8 cellular contexts compared by ENCODE assay signal in the genomic region with DNA sequence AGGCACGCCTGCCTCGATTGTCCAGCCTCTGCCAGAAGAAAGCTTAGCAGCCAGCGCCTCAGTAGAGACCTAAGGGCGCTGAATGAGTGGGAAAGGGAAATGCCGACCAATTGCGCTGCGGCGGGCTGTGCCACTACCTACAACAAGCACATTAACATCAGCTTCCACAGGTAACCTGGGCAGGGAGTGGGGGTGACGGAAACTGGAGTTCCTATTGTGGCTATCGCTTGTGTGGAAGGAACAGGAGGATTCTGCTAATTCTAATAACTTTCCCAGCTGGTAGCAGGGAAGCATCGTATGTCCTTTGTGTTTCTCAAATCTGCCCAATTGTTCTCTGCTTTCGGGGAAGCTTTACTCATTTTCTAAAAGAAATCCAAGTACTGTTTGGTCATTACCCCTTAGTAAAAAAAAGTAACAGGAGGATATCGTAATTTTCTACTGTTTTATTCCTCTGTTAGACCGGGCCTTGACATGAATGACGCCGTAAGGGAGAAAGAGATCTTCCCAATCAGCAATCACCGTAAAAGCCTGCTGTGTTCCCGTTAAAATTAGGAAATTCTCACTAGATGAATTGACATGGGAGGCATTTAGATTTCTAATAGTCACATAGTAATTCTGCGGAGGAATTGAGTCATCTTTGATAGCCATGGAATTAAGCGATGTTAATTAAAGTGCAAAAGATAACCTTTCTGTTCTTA. TPM values are rescaled to one million over a fixed set of nuclear protein-coding genes. Genes with fewer than 3 reads are reported as not detected.
DNase-seq lines count a peak whose midpoint lies in the region; ATAC-seq and TF ChIP-seq lines count a peak whose summit lies in the region.

No MANE protein-coding gene starts in this region.

- H3K18ac ChIP-seq in neuronal stem cell (ENCODE audit: low read length) = peak overlapping the region; percentile 94

- H2AK5ac ChIP-seq in neuronal stem cell (ENCODE audit: low read depth, low read length) = no peak overlapping the region

- H2BK15ac ChIP-seq in neuronal stem cell (ENCODE audit: low read length) = no peak overlapping the region

- peak overlapping the region; percentile 93 for H2AFZ ChIP-seq in neuronal stem cell (ENCODE audit: low read length)

- no peak overlapping the region for H3K23ac ChIP-seq in neuronal stem cell (ENCODE audit: low read depth, low read length, poor library complexity)

- POLR2A ChIA-PET in RWPE1 (lab: Yijun Ruan, JAX; ENCODE audit: low non-redundant PET) = interaction anchor here (0.6 to 1.8 kb wide), 3 partner anchors 20 to 83 kb away, joined by 3 to 19 read pairs (median 4); a partner anchor contains a TSS

- ATAC-seq in HG03025 (IDR thresholded peaks at IDR 0.05; ENCODE audit: low FRiP score, unreplicated experiment) = no peak

- no peak overlapping the region for H4K91ac ChIP-seq in neuronal stem cell (ENCODE audit: low read depth, low read length, poor library complexity)

- WGBS in esophagus, 2 donors = 0% methylated on average over 20 of the region's 20 CpGs
- WGBS in neuronal stem cell (ENCODE audit: extremely low coverage in 2 of 2, insufficient read length in 2 of 2, insufficient replicate concordance in 1 of 2), 2 donors = no CpG with 5 or more reads among the region's 20 CpGs

- no peaks in the 10 kb centered on the region for H3K9me3 ChIP-seq in esophagus (ENCODE audit: control insufficient read depth in 2 of 2, insufficient read depth in 1 of 2, low read depth in 1 of 2, low read length in 1 of 2)
- H3K9me3 ChIP-seq in neuronal stem cell (replicated peaks in 1 of 2; ENCODE audit: control insufficient read depth in 2 of 2, insufficient read depth in 1 of 2, low read depth in 1 of 2, low read length in 2 of 2) = no peaks in the 10 kb centered on the region

- H4K8ac ChIP-seq in neuronal stem cell (ENCODE audit: low read depth, low read length) = no peak overlapping the region

- CTCF ChIA-PET in RWPE1 (lab: Yijun Ruan, JAX) = interaction anchor here (0.8 to 2.9 kb wide), 2 partner anchors 24 to 82 kb away, joined by 4 to 15 read pairs; no protein-coding TSS in a partner anchor

- no peak for TF ChIP-seq CTCF in HFF-Myc (IDR thresholded peaks at IDR 0.05; ENCODE audit: low read depth, low read length, missing control alignments)
- TF ChIP-seq CTCF in RWPE1 (conservative IDR thresholded peaks at IDR 0.05; ENCODE audit: low read depth) = no peak

- peak overlapping the region; percentile 35 for H3K4me2 ChIP-seq in neuronal stem cell (ENCODE audit: insufficient read depth, low read length, poor library complexity, severe bottlenecking)

- H3K27ac ChIP-seq in RWPE1 (peak overlapping the region; percentile 97), esophagus (ENCODE audit: low read depth in 2 of 2, low read length in 1 of 2) (peak overlapping the region; percentile 98 to 99), neuronal stem cell (replicated peaks; ENCODE audit: low read length) (peak overlapping the region; percentile 95)

- peak overlapping the region; percentile 85 for H3K9ac ChIP-seq in neuronal stem cell (ENCODE audit: low read depth, low read length, poor library complexity)

- no peak overlapping the region for H2BK12ac ChIP-seq in neuronal stem cell (ENCODE audit: low read length)

- no peaks in the 10 kb centered on the region for H3K4me1 ChIP-seq in esophagus (ENCODE audit: control insufficient read depth in 2 of 2, insufficient read depth in 2 of 2, low read length in 1 of 2)
- peaks cover 0 to 2% of the 10 kb centered on the region in 2 donors for H3K4me1 ChIP-seq in neuronal stem cell (ENCODE audit: control insufficient read depth in 2 of 2, insufficient read depth in 1 of 2, low read depth in 1 of 2, low read length in 2 of 2)

- H3K14ac ChIP-seq in neuronal stem cell (ENCODE audit: low read length) = no peak overlapping the region

- DNase-seq in NCI-H345 treated with DMSO at 0.1 percent for 48 hours (lab: John Stamatoyannopoulos, UW; ENCODE audit: unreplicated experiment) (peak; percentile 62), NCI-H345 (lab: John Stamatoyannopoulos, UW) (no peak), HFF-Myc (ENCODE audit: extremely low read depth, low read depth) (no peak), RWPE1 (ENCODE audit: low spot score) (no peak), neuronal stem cell (ENCODE audit: low spot score) (no peak), AG08395 (ENCODE audit: low spot score) (no peak)

- peak overlapping the region; percentile 84 for H3K4ac ChIP-seq in neuronal stem cell (ENCODE audit: low read length)

- H3K27me3 ChIP-seq in esophagus (ENCODE audit: control insufficient read depth in 1 of 2, insufficient read depth in 2 of 2, low read length in 2 of 2) (no peaks in the 10 kb centered on the region), neuronal stem cell (ENCODE audit: control insufficient read depth in 3 of 3, insufficient read depth in 3 of 3, low read depth in 1 of 3, low read length in 3 of 3) (no peaks in the 10 kb centered on the region)

- no peaks in the 10 kb centered on the region for H3K36me3 ChIP-seq in esophagus (ENCODE audit: control insufficient read depth in 2 of 2, insufficient read depth in 2 of 2, low read length in 1 of 2)
- H3K36me3 ChIP-seq in neuronal stem cell (replicated peaks in 1 of 2; ENCODE audit: control insufficient read depth in 2 of 2, insufficient read depth in 2 of 2, low read length in 2 of 2) = peaks cover 0 to 35% of the 10 kb centered on the region in 2 donors

- peak overlapping the region; percentile 84 for H3K4me3 ChIP-seq in HFF-Myc (replicated peaks; ENCODE audit: low read depth, low read length)
- peak overlapping the region; percentile 78 to 97 for H3K4me3 ChIP-seq in esophagus (ENCODE audit: low read depth in 1 of 2, low read length in 2 of 2)
- H3K4me3 ChIP-seq in neuronal stem cell (ENCODE audit: low read length in 2 of 2) = peak overlapping the region; percentile 86 to 88

- no peak overlapping the region for H2BK120ac ChIP-seq in neuronal stem cell (ENCODE audit: low read depth, low read length)

- H3K79me1 ChIP-seq in neuronal stem cell (ENCODE audit: low read depth, low read length) = peaks cover 3% of the 10 kb centered on the region

- peak overlapping the region; percentile 69 for H2BK5ac ChIP-seq in neuronal stem cell (ENCODE audit: low read length)

RNA-seq across cellular contexts. Expression of a gene that starts 0.5 kb away (rescaled TPM):
- 1 to 10 TPM; 3.6 to 5.7 TPM for polyA plus RNA-seq in esophagus
- polyA plus RNA-seq in neuronal stem cell (2013, experiment 1 of 2) = 15.2 TPM
- 15.2 TPM for polyA plus RNA-seq in neuronal stem cell (2013, experiment 2 of 2)

RNA-seq across cellular contexts. Expression of a gene that starts 0.9 kb away (rescaled TPM):
- polyA plus RNA-seq in esophagus = 10 to 100 TPM; 15.5 to 24.7 TPM
- 27.6 TPM for polyA plus RNA-seq in neuronal stem cell (2013, experiment 1 of 2)
- 28.0 TPM for polyA plus RNA-seq in neuronal stem cell (2013, experiment 2 of 2)

RNA-seq across cellular contexts. Expression of a gene that starts 21.3 kb away (rescaled TPM):
- 10 to 100 TPM; 15.5 to 32.1 TPM for polyA plus RNA-seq in esophagus
- polyA plus RNA-seq in neuronal stem cell (2013, experiment 1 of 2) = 4.7 TPM
- 4.9 TPM for polyA plus RNA-seq in neuronal stem cell (2013, experiment 2 of 2)
